8 cellular contexts compared by ENCODE assay signal in genomic region chr12:14185441-14186192, GRCh38.
DNase-seq lines count a peak whose midpoint lies in the region; ATAC-seq and TF ChIP-seq lines count a peak whose summit lies in the region.

No MANE protein-coding gene starts in this region.

- no peak overlapping the region for H3K27ac ChIP-seq in testis

- H3K4me3 ChIP-seq in testis: no peak overlapping the region

- H3K27me3 ChIP-seq in testis: no peaks in the 10 kb centered on the region

- no peaks in the 10 kb centered on the region for H3K36me3 ChIP-seq in testis (ENCODE audit: low read depth, missing control alignments)

- TF ChIP-seq CTCF in testis (IDR thresholded peaks at IDR 0.05): peak in 2 of 3 experiments; percentile 39 to 58

- intact Hi-C loops in testis (cut with DNase I; ENCODE audit: low total_unique reads): no loop called here

- no peak for TF ChIP-seq POLR2A in testis (IDR thresholded peaks at IDR 0.05)

- no peaks in the 10 kb centered on the region for H3K9me3 ChIP-seq in testis

- DNase-seq in SIG-M5 treated with dmso at 0.1 percent for 504 hours (lab: John Stamatoyannopoulos, UW; ENCODE audit: unreplicated experiment) (peak; percentile 46), SIG-M5 (lab: John Stamatoyannopoulos, UW) (no peak), NCI-H510A treated with DMSO at 0.1 percent for 48 hours (lab: John Stamatoyannopoulos, UW) (peak; percentile 61), amniotic stem cell (lab: John Stamatoyannopoulos, UW) (peak; percentile 5), islet precursor cell (peak; percentile 78), testis (peak; percentile 48)

- H3K4me1 ChIP-seq in testis: no peaks in the 10 kb centered on the region

- whole genome bisulfite sequencing in testis, 2 donors: 45 to 54% methylated on average over 8 of the region's 8 CpGs

- ATAC-seq in GM21423 (IDR thresholded peaks at IDR 0.05; ENCODE audit: unreplicated experiment) (peak; percentile 72), HG03565 (IDR thresholded peaks at IDR 0.05; ENCODE audit: unreplicated experiment) (peak; percentile 59)
